In the genomic region with DNA sequence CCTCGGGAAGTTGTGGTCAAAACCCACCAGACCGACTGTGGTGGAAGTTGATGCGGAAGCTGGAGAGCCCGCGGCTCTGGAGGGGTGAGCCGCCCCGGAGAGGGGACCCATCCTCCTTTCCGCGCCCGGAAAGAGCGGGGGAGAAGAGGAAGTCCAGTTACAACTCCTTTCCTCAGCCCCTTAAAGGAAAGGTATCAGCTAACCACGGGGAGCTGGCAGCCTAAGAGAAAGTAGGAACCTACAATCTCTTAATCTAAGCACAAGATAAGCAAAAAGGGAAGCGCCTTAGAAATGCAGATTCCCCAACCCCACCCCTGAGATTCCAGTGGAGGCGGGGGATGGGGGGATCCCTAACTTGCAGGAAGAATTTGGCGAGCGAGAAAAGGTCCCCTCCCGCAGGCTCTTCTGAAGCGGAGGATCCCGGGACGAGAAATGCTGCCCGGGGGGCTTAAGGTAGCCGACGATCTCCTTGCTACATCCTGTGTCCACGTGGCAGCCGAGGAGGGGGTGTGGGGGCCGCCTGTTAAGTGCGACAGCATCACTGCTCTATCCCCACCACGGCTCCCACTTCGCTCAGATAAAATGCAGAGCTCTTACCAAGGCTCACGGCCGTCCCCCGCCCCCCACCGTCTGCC, we compare ENCODE assay signal across 8 cellular contexts.
DNase-seq lines count a peak whose midpoint lies in the region; ATAC-seq and TF ChIP-seq lines count a peak whose summit lies in the region.

No MANE protein-coding gene starts in this region.

- H3K27ac ChIP-seq in iPS DF 6.9 (ENCODE audit: low read length) (no peak overlapping the region), suprapubic skin (no peak overlapping the region)

- no peaks in the 10 kb centered on the region; the same call in 1 of the 2 replicates for H3K4me1 ChIP-seq in iPS DF 6.9 (ENCODE audit: control insufficient read depth, insufficient read depth, low read length)
- peaks cover 34% of the 10 kb centered on the region for H3K4me1 ChIP-seq in suprapubic skin

- H3K36me3 Mint-ChIP-seq in activated naive CD4-positive, alpha-beta T cell treated with anti-CD3 and anti-CD28 coated beads, Interleukin-2, amount 10 ng/mL, durations not matched to agents 7 days and 5 days = no peaks in the 10 kb centered on the region
- H3K36me3 Mint-ChIP-seq in activated CD8-positive, alpha-beta T cell treated with anti-CD3 and anti-CD28 coated beads, Interleukin-2, amount 10 ng/mL, durations not matched to agents 7 days and 5 days (ENCODE audit: low read depth) = no peaks in the 10 kb centered on the region

- H3K27me3 ChIP-seq in iPS DF 6.9 (ENCODE audit: control insufficient read depth, insufficient read depth, low read length) = peaks cover 26% of the 10 kb centered on the region
- peaks cover 26% of the 10 kb centered on the region for H3K27me3 ChIP-seq in suprapubic skin

- CTCF ChIA-PET in activated naive CD4-positive, alpha-beta T cell treated with anti-CD3 and anti-CD28 coated beads, Interleukin-2, amount 10 ng/mL, durations not matched to agents 7 days and 5 days (lab: Charles Lee) = interaction anchor here (0.5 to 1.4 kb wide), 2 partner anchors 25 to 358 kb away, joined by 3 to 5 read pairs; no protein-coding TSS in a partner anchor
- CTCF ChIA-PET in activated CD8-positive, alpha-beta T cell treated with anti-CD3 and anti-CD28 coated beads, Interleukin-2, amount 10 ng/mL, durations not matched to agents 7 days and 5 days (lab: Charles Lee) = interaction anchor here (0.7 to 1.6 kb wide), 4 partner anchors 24 to 305 kb away, joined by 3 read pairs; no protein-coding TSS in a partner anchor

- TF ChIP-seq CTCF in suprapubic skin (IDR thresholded peaks at IDR 0.05) = no peak

- peak; percentile 35 for ATAC-seq in activated CD8-positive, alpha-beta T cell treated with anti-CD3 and anti-CD28 coated beads, Interleukin-2, amount 10 ng/mL, durations not matched to agents 7 days and 5 days
- no peak for ATAC-seq in HG02938 (IDR thresholded peaks at IDR 0.05; ENCODE audit: unreplicated experiment)
- ATAC-seq in HG03354 (IDR thresholded peaks at IDR 0.05; ENCODE audit: poor library complexity, severe bottlenecking, unreplicated experiment) = no peak

- H3K4me3 Mint-ChIP-seq in activated naive CD4-positive, alpha-beta T cell treated with anti-CD3 and anti-CD28 coated beads, Interleukin-2, amount 10 ng/mL, durations not matched to agents 7 days and 5 days = peak overlapping the region; percentile 33
- peak overlapping the region; percentile 63 for H3K4me3 Mint-ChIP-seq in activated CD8-positive, alpha-beta T cell treated with anti-CD3 and anti-CD28 coated beads, Interleukin-2, amount 10 ng/mL, durations not matched to agents 7 days and 5 days

- H3K27me3 Mint-ChIP-seq in activated naive CD4-positive, alpha-beta T cell treated with anti-CD3 and anti-CD28 coated beads, Interleukin-2, amount 10 ng/mL, durations not matched to agents 7 days and 5 days = peaks cover 48% of the 10 kb centered on the region
- peaks cover 44% of the 10 kb centered on the region for H3K27me3 Mint-ChIP-seq in activated CD8-positive, alpha-beta T cell treated with anti-CD3 and anti-CD28 coated beads, Interleukin-2, amount 10 ng/mL, durations not matched to agents 7 days and 5 days (ENCODE audit: low read depth)

- no peak for TF ChIP-seq POLR2A in suprapubic skin (IDR thresholded peaks at IDR 0.05)

- TF ChIP-seq EP300 in suprapubic skin (IDR thresholded peaks at IDR 0.05) = no peak

- H3K9me3 Mint-ChIP-seq in activated naive CD4-positive, alpha-beta T cell treated with anti-CD3 and anti-CD28 coated beads, Interleukin-2, amount 10 ng/mL, durations not matched to agents 7 days and 5 days = no peaks in the 10 kb centered on the region
- no peaks in the 10 kb centered on the region for H3K9me3 Mint-ChIP-seq in activated CD8-positive, alpha-beta T cell treated with anti-CD3 and anti-CD28 coated beads, Interleukin-2, amount 10 ng/mL, durations not matched to agents 7 days and 5 days (ENCODE audit: insufficient read depth)

- WGBS in iPS DF 6.9 (ENCODE audit: insufficient coverage, insufficient read length) = no CpG with 5 or more reads among the region's 33 CpGs
- 3% methylated on average over 24 of the region's 33 CpGs for WGBS in suprapubic skin

- DNase-seq in activated naive CD4-positive, alpha-beta T cell treated with anti-CD3 and anti-CD28 coated beads, Interleukin-2, amount 10 ng/mL, durations not matched to agents 7 days and 5 days = peak; percentile 22
- no peak for DNase-seq in activated naive CD4-positive, alpha-beta T cell (lab: John Stamatoyannopoulos, UW)
- peak; percentile 24 for DNase-seq in activated CD8-positive, alpha-beta T cell treated with anti-CD3 and anti-CD28 coated beads, Interleukin-2, amount 10 ng/mL, durations not matched to agents 7 days and 5 days
- DNase-seq in iPS DF 6.9 (ENCODE audit: low read depth, low spot score) (no peak), suprapubic skin (ENCODE audit: low spot score in 2 of 2) (no peak), HT-29 (ENCODE audit: low spot score) (no peak)

- POLR2A ChIA-PET in activated CD8-positive, alpha-beta T cell treated with anti-CD3 and anti-CD28 coated beads, Interleukin-2, amount 10 ng/mL, durations not matched to agents 7 days and 5 days (lab: Charles Lee) = interaction anchor here (0.6 kb wide), 1 partner anchor 24 kb away, joined by 3 read pairs; no protein-coding TSS in a partner anchor

- peaks cover 26% of the 10 kb centered on the region for H3K4me1 Mint-ChIP-seq in activated naive CD4-positive, alpha-beta T cell treated with anti-CD3 and anti-CD28 coated beads, Interleukin-2, amount 10 ng/mL, durations not matched to agents 7 days and 5 days
- H3K4me1 Mint-ChIP-seq in activated CD8-positive, alpha-beta T cell treated with anti-CD3 and anti-CD28 coated beads, Interleukin-2, amount 10 ng/mL, durations not matched to agents 7 days and 5 days (ENCODE audit: low read depth) = peaks cover 24% of the 10 kb centered on the region

- H3K36me3 ChIP-seq in iPS DF 6.9 (ENCODE audit: control insufficient read depth, insufficient read depth, low read length) (no peaks in the 10 kb centered on the region), suprapubic skin (no peaks in the 10 kb centered on the region)

- H3K27ac Mint-ChIP-seq in activated naive CD4-positive, alpha-beta T cell treated with anti-CD3 and anti-CD28 coated beads, Interleukin-2, amount 10 ng/mL, durations not matched to agents 7 days and 5 days = no peak overlapping the region
- peak overlapping the region; percentile 43 for H3K27ac Mint-ChIP-seq in activated CD8-positive, alpha-beta T cell treated with anti-CD3 and anti-CD28 coated beads, Interleukin-2, amount 10 ng/mL, durations not matched to agents 7 days and 5 days

- H3K9me3 ChIP-seq in iPS DF 6.9 (ENCODE audit: control insufficient read depth, insufficient read depth, low read length) (no peaks in the 10 kb centered on the region), suprapubic skin (no peaks in the 10 kb centered on the region)

- H3K4me3 ChIP-seq in iPS DF 6.9 (ENCODE audit: low read length) (peak overlapping the region; percentile 35; the same call in 1 of the 2 replicates), suprapubic skin (peak overlapping the region; percentile 60)

Comparison
In these comparisons a context has a peak if more than half of its experiments do, and no peak if none do; other contexts are left out.
1. DNase-seq: peak in activated naive CD4-positive, alpha-beta T cell treated with anti-CD3 and anti-CD28 coated beads, Interleukin-2, amount 10 ng/mL, durations not matched to agents 7 days and 5 days (single experiment) and activated CD8-positive, alpha-beta T cell treated with anti-CD3 and anti-CD28 coated beads, Interleukin-2, amount 10 ng/mL, durations not matched to agents 7 days and 5 days (single experiment); none in activated naive CD4-positive, alpha-beta T cell (0 of 4), iPS DF 6.9 (single experiment), suprapubic skin (0 of 2) and HT-29 (single experiment).